8 cellular contexts compared by ENCODE assay signal in the genomic region with DNA sequence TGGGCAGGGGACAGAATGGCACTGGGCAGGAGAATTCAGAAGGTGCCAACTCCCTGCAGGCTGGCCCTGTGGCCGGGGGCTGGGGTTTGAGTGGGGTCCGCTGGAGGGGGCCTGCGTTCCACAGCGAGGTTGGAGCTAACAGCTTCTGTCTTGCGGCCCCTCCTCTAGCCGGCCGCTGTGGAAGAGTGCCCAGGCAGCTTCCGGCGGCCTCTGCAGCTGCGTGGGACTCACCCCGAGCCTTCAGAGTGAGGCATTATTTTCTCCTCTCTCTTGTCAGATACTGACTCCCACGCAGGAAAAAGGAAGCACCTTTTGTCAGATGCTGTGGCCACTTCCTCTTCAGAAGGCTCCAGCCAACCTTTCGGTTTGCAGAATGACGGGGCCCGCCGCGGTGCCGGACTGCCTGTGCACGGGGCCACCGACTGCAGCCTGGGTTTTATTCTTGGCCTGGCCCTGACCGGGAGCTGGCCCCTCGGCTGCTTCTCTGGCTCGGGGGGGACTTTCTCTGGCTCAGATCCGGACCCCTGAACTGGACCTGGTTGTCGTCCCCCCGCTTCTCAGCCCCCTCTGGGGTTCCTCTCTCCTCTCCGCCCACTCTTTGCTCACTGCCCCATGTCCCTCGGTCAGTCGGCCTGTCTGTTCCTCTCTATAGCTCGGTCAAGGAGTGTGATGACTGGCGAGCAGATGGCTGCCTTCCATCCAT. TPM values are rescaled to one million over a fixed set of nuclear protein-coding genes. Genes with fewer than 3 reads are reported as not detected.
DNase-seq lines count a peak whose midpoint lies in the region; ATAC-seq and TF ChIP-seq lines count a peak whose summit lies in the region.

No MANE protein-coding gene starts in this region.

- H3K9me2 ChIP-seq in MM.1S (replicated peaks; ENCODE audit: insufficient read depth, low read length) = no peaks in the 10 kb centered on the region

- H3K27ac ChIP-seq in CD8-positive, alpha-beta memory T cell (ENCODE audit: low read depth, low read length) = peak overlapping the region; percentile 71
- H3K27ac ChIP-seq in MM.1S (ENCODE audit: low read length) = peak overlapping the region; percentile 78
- H3K27ac ChIP-seq in heart right ventricle = peak overlapping the region; percentile 69 to 94 (median 86)

- 29 to 44% methylated on average over 31 of the region's 31 CpGs for WGBS in heart right ventricle, 2 donors

- peak overlapping the region; percentile 83 for H2AFZ ChIP-seq in MM.1S (ENCODE audit: low read length)

- H3K9me3 Mint-ChIP-seq in CD8-positive, alpha-beta memory T cell = no peaks in the 10 kb centered on the region

- no peaks in the 10 kb centered on the region for H4K20me1 ChIP-seq in MM.1S (ENCODE audit: insufficient read depth, low read length)

- peaks cover 86 to 91% (median 87%) of the 10 kb centered on the region in 3 donors for H3K4me1 Mint-ChIP-seq in CD8-positive, alpha-beta memory T cell

- H3F3A ChIP-seq in MM.1S (ENCODE audit: insufficient read depth, low read length) = peaks cover 14% of the 10 kb centered on the region

- peak overlapping the region; percentile 91 to 97 (median 95) for H3K4me3 Mint-ChIP-seq in CD8-positive, alpha-beta memory T cell

- peaks cover 37% of the 10 kb centered on the region for H3K79me2 ChIP-seq in MM.1S (ENCODE audit: low read length)

- peak; percentile 43 to 74 (median 53) for DNase-seq in CD8-positive, alpha-beta memory T cell
- DNase-seq in MM.1S (peak; percentile 81), heart right ventricle (peak; percentile 70 to 84), AG08395 (ENCODE audit: low spot score) (no peak), NCI-H524 (lab: John Stamatoyannopoulos, UW) (no peak)
- DNase-seq in activated T-cell treated with anti-CD3 and anti-CD28 coated beads, Interleukin-2, amount 50 U/mL, for 48 hours = peak; percentile 74 to 76
- peak; percentile 48 for DNase-seq in stimulated activated CD4-positive, alpha-beta T cell treated with anti-CD3 and anti-CD28 coated beads, Interleukin-2, amount 100 ng/mL, for 4 hours (ENCODE audit: low read depth)

- TF ChIP-seq CTCF in MM.1S (IDR thresholded peaks at IDR 0.05; ENCODE audit: low read length) (no peak), heart right ventricle (IDR thresholded peaks at IDR 0.05) (peak in 1 of 9 donors; percentile 5)

- H3K4me3 ChIP-seq in CD8-positive, alpha-beta memory T cell (ENCODE audit: low read length) = peak overlapping the region; percentile 65
- H3K4me3 ChIP-seq in MM.1S (ENCODE audit: low read length) (peak overlapping the region; percentile 75), heart right ventricle (peak overlapping the region; percentile 14 to 66 (median 55))

- no peaks in the 10 kb centered on the region for H3K27me3 Mint-ChIP-seq in CD8-positive, alpha-beta memory T cell

- H3K36me3 ChIP-seq in CD8-positive, alpha-beta memory T cell (ENCODE audit: insufficient read depth, low read length) = peaks cover 17% of the 10 kb centered on the region
- H3K36me3 ChIP-seq in MM.1S (replicated peaks; ENCODE audit: insufficient read depth, low read length) (no peaks in the 10 kb centered on the region), heart right ventricle (peaks cover 0 to 44% (median 0%) of the 10 kb centered on the region in 9 donors)

- ATAC-seq in GM21528 (IDR thresholded peaks at IDR 0.05; ENCODE audit: low FRiP score, unreplicated experiment) = peak; percentile 84
- peak; percentile 84 to 91 (median 88) for ATAC-seq in heart right ventricle

- peak overlapping the region; percentile 90 to 100 (median 97) for H3K27ac Mint-ChIP-seq in CD8-positive, alpha-beta memory T cell

- H3K9ac ChIP-seq in MM.1S (ENCODE audit: low read length) = peak overlapping the region; percentile 63

- intact Hi-C loops in heart right ventricle (cut with DNase I) = loop anchor here in 6 of 10 donors (2.0 to 5.0 kb wide), 4 partner anchors 22 to 58 kb away; no protein-coding TSS in a partner anchor

- H3K9me3 ChIP-seq in CD8-positive, alpha-beta memory T cell (ENCODE audit: low read length) = no peaks in the 10 kb centered on the region
- H3K9me3 ChIP-seq in MM.1S (replicated peaks; ENCODE audit: insufficient read depth, low read length) (no peaks in the 10 kb centered on the region), heart right ventricle (no peaks in the 10 kb centered on the region)

- H3K36me3 Mint-ChIP-seq in CD8-positive, alpha-beta memory T cell = peaks cover 15 to 54% (median 32%) of the 10 kb centered on the region in 3 donors

- CTCF ChIA-PET in CD8-positive, alpha-beta memory T cell (lab: Charles Lee) = interaction anchor here (0.7 to 5.4 kb wide), 8 partner anchors 9 to 311 kb away, joined by 3 to 95 read pairs (median 6); no protein-coding TSS in a partner anchor

- H3K27me3 ChIP-seq in CD8-positive, alpha-beta memory T cell (ENCODE audit: insufficient read depth, low read length, poor library complexity, severe bottlenecking) = no peaks in the 10 kb centered on the region
- H3K27me3 ChIP-seq in MM.1S (replicated peaks; ENCODE audit: insufficient read depth, low read length) (no peaks in the 10 kb centered on the region), heart right ventricle (no peaks in the 10 kb centered on the region)

- H3K4me1 ChIP-seq in CD8-positive, alpha-beta memory T cell (ENCODE audit: insufficient read depth, low read length) = peaks cover 92% of the 10 kb centered on the region
- H3K4me1 ChIP-seq in MM.1S (ENCODE audit: low read length) = peaks cover 35% of the 10 kb centered on the region
- peaks cover 5 to 90% (median 68%) of the 10 kb centered on the region in 9 donors for H3K4me1 ChIP-seq in heart right ventricle

- H3K4me2 ChIP-seq in MM.1S (ENCODE audit: low read depth, low read length) = peak overlapping the region; percentile 68

- POLR2A ChIA-PET in CD8-positive, alpha-beta memory T cell (lab: Charles Lee) = interaction anchor here (1.1 to 4.3 kb wide), 4 partner anchors 8 to 22 kb away, joined by 5 to 22 read pairs (median 10); no protein-coding TSS in a partner anchor

RNA-seq across cellular contexts. Expression of gene ARHGAP25, which starts 40.1 kb away (rescaled TPM):
- total RNA-seq in CD8-positive, alpha-beta memory T cell = 10 to 100 TPM; 74.7 to 75.2 TPM
- 200 TPM for polyA plus RNA-seq in CD8-positive, alpha-beta memory T cell
- total RNA-seq in heart right ventricle = 10 to 100 TPM in 1 of 10 donors, 1 to 10 TPM in 9; 2.7 to 17.3 (median 5.2) TPM
- 1 to 10 TPM; 2.6 to 6.8 TPM for polyA plus RNA-seq in heart right ventricle

Comparison
In these comparisons a context has a peak if more than half of its experiments do, and no peak if none do; other contexts are left out.
1. DNase-seq: peak in CD8-positive, alpha-beta memory T cell (5 of 5), MM.1S (single experiment), activated T-cell treated with anti-CD3 and anti-CD28 coated beads, Interleukin-2, amount 50 U/mL, for 48 hours (2 of 2), heart right ventricle (2 of 2) and stimulated activated CD4-positive, alpha-beta T cell treated with anti-CD3 and anti-CD28 coated beads, Interleukin-2, amount 100 ng/mL, for 4 hours (single experiment); none in AG08395 (single experiment) and NCI-H524 (0 of 2).
2. RNA of gene ARHGAP25, which starts 40.1 kb away (total RNA-seq): 74.7 to 75.2 TPM in CD8-positive, alpha-beta memory T cell; 2.7 to 17.3 TPM in heart right ventricle; every median in the first group is over 4 times any median in the second.
3. Peak in every context shown above with its lines, with median percentiles within 50 percentile points of each other: H3K27ac ChIP-seq and H3K4me3 ChIP-seq.